Comparison of ENCODE assay signal across 8 cellular contexts in the genomic region with DNA sequence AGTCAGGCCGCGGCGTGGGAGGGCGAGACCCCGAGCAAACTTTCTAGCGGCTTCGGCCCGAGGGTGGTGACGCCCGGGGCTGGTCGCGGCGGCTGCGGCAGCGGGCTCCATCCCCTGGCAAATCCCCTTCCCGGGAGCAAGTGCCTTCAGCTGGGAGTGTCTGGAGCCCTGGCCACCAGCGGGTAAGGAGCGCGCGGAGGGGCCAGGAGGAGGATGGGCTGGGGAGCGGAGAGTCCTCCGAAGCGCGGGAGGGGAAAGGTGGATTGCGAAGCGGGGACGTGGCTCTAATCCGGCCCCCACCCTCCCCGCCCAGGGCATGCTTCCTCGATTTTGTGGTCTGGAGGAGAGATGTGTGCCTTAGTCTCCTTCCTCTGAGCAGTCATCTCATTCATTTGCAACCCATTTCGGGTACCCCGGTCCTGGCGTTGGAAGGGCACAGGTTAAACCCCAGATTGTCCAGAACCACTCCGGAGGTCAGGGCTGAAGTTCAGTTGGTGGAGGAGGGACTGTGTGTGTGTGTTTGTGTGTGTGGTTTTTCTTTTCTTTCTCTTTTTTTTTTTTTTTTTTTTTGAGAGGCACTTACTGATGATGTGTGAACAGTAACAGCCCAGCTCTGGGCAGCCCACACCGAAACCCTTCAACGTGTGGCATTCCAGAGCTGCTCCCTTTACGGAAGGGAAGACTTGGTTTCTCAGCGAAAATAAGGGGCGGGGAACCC. TPM values are rescaled to one million over a fixed set of nuclear protein-coding genes. Genes with fewer than 3 reads are reported as not detected.
DNase-seq lines count a peak whose midpoint lies in the region; ATAC-seq and TF ChIP-seq lines count a peak whose summit lies in the region.

No MANE protein-coding gene starts in this region.

- POLR2A ChIA-PET in activated CD4-positive, alpha-beta T cell treated with anti-CD3 and anti-CD28 coated beads, Interleukin-2, amount 10 ng/mL, durations not matched to agents 7 days and 5 days (lab: Charles Lee): no interaction called here

- peak; percentile 7 for DNase-seq in activated CD4-positive, alpha-beta T cell treated with anti-CD3 and anti-CD28 coated beads, Interleukin-2, amount 10 ng/mL, durations not matched to agents 7 days and 5 days
- no peak for DNase-seq in activated CD4-positive, alpha-beta T cell treated with anti-CD3 and anti-CD28 coated beads, Interleukin-2, amount 50 U/mL, for 4 hours
- peak; percentile 20 for DNase-seq in NCI-H146 treated with DMSO at 0.1 percent for 48 hours (lab: John Stamatoyannopoulos, UW; ENCODE audit: unreplicated experiment)
- peak; percentile 46 for DNase-seq in astrocyte of the spinal cord (ENCODE audit: low read depth, low spot score)
- DNase-seq in iPS DF 6.9 (ENCODE audit: low read depth, low spot score): no peak
- DNase-seq in renal cortical epithelial cell (ENCODE audit: low read depth): peak; percentile 84
- DNase-seq in NCI-H446 treated with DMSO at 0.1 percent for 48 hours (lab: John Stamatoyannopoulos, UW): no peak

- H3K36me3 ChIP-seq in iPS DF 6.9 (ENCODE audit: control insufficient read depth, insufficient read depth, low read length): no peaks in the 10 kb centered on the region

- peaks cover 58% of the 10 kb centered on the region for H3K27me3 ChIP-seq in iPS DF 6.9 (ENCODE audit: control insufficient read depth, insufficient read depth, low read length)

- no peaks in the 10 kb centered on the region for H3K4me1 ChIP-seq in iPS DF 6.9 (ENCODE audit: control insufficient read depth, insufficient read depth, low read length)

- no peaks in the 10 kb centered on the region for H3K36me3 Mint-ChIP-seq in activated CD4-positive, alpha-beta T cell treated with anti-CD3 and anti-CD28 coated beads, Interleukin-2, amount 10 ng/mL, durations not matched to agents 7 days and 5 days (ENCODE audit: low read depth)

- CTCF ChIA-PET in activated CD4-positive, alpha-beta T cell treated with anti-CD3 and anti-CD28 coated beads, Interleukin-2, amount 10 ng/mL, durations not matched to agents 7 days and 5 days (lab: Charles Lee): no interaction called here

- H3K9me3 Mint-ChIP-seq in activated CD4-positive, alpha-beta T cell treated with anti-CD3 and anti-CD28 coated beads, Interleukin-2, amount 10 ng/mL, durations not matched to agents 7 days and 5 days: no peaks in the 10 kb centered on the region

- H3K4me3 ChIP-seq in astrocyte of the spinal cord (ENCODE audit: low read depth, low read length): peak overlapping the region; percentile 72
- peak overlapping the region; percentile 27; the same call in 1 of the 2 replicates for H3K4me3 ChIP-seq in iPS DF 6.9 (ENCODE audit: low read length)

- WGBS in iPS DF 6.9 (ENCODE audit: insufficient coverage, insufficient read length): no CpG with 5 or more reads among the region's 39 CpGs

- H3K4me1 Mint-ChIP-seq in activated CD4-positive, alpha-beta T cell treated with anti-CD3 and anti-CD28 coated beads, Interleukin-2, amount 10 ng/mL, durations not matched to agents 7 days and 5 days: peaks cover 5% of the 10 kb centered on the region

- H3K27ac Mint-ChIP-seq in activated CD4-positive, alpha-beta T cell treated with anti-CD3 and anti-CD28 coated beads, Interleukin-2, amount 10 ng/mL, durations not matched to agents 7 days and 5 days: peak overlapping the region; percentile 65

- no peak overlapping the region for H3K27ac ChIP-seq in iPS DF 6.9 (ENCODE audit: low read length)

- H3K4me3 Mint-ChIP-seq in activated CD4-positive, alpha-beta T cell treated with anti-CD3 and anti-CD28 coated beads, Interleukin-2, amount 10 ng/mL, durations not matched to agents 7 days and 5 days: peak overlapping the region; percentile 67

- in situ Hi-C loops in astrocyte of the spinal cord (cut with HindIII; ENCODE audit: low sequenced_read_pairs): no loop called here

- peak; percentile 31 for ATAC-seq in HG02759 (IDR thresholded peaks at IDR 0.05; ENCODE audit: unreplicated experiment)

- no peak for TF ChIP-seq CTCF in astrocyte of the spinal cord (IDR thresholded peaks at IDR 0.05; ENCODE audit: low read depth, low read length)

- no peaks in the 10 kb centered on the region for H3K9me3 ChIP-seq in iPS DF 6.9 (ENCODE audit: control insufficient read depth, insufficient read depth, low read length)

- H3K27me3 Mint-ChIP-seq in activated CD4-positive, alpha-beta T cell treated with anti-CD3 and anti-CD28 coated beads, Interleukin-2, amount 10 ng/mL, durations not matched to agents 7 days and 5 days: peaks cover 57% of the 10 kb centered on the region

RNA-seq across cellular contexts. Expression of a gene that starts 0.5 kb away (rescaled TPM):
- total RNA-seq in activated CD4-positive, alpha-beta T cell treated with anti-CD3 and anti-CD28 coated beads, Interleukin-2, amount 10 ng/mL, durations not matched to agents 7 days and 5 days: under 1 TPM; 0.42 to 0.46 TPM
- 223 and 244 TPM in 2 replicates for total RNA-seq in renal cortical epithelial cell

Comparison
In these comparisons a context has a peak if more than half of its experiments do, and no peak if none do; other contexts are left out.
1. DNase-seq: peak in activated CD4-positive, alpha-beta T cell treated with anti-CD3 and anti-CD28 coated beads, Interleukin-2, amount 10 ng/mL, durations not matched to agents 7 days and 5 days (single experiment), NCI-H146 treated with DMSO at 0.1 percent for 48 hours (single experiment), astrocyte of the spinal cord (single experiment) and renal cortical epithelial cell (single experiment); none in activated CD4-positive, alpha-beta T cell treated with anti-CD3 and anti-CD28 coated beads, Interleukin-2, amount 50 U/mL, for 4 hours (0 of 2), iPS DF 6.9 (single experiment) and NCI-H446 treated with DMSO at 0.1 percent for 48 hours (single experiment).
2. RNA of a gene that starts 0.5 kb away (total RNA-seq): 223 to 244 TPM in renal cortical epithelial cell; 0.42 to 0.46 TPM in activated CD4-positive, alpha-beta T cell treated with anti-CD3 and anti-CD28 coated beads, Interleukin-2, amount 10 ng/mL, durations not matched to agents 7 days and 5 days; every median in the first group is over 100 times any median in the second.